Comparison of ENCODE assay signal across 8 cellular contexts in genomic region chr12:116820077-116820656, GRCh38.
DNase-seq lines count a peak whose midpoint lies in the region; ATAC-seq, FAIRE-seq and TF ChIP-seq lines count a peak whose summit lies in the region.

No MANE protein-coding gene starts in this region.

- no peak overlapping the region for H3K4me2 ChIP-seq in keratinocyte (ENCODE audit: control insufficient read depth, extremely low read depth, insufficient read depth, low read depth, low read length)

- no peak overlapping the region for H2AFZ ChIP-seq in keratinocyte (ENCODE audit: control insufficient read depth, low read length)

- FAIRE-seq in keratinocyte (lab: Jason Lieb, UNC) (peak; percentile 34), HTR-8/SVneo (lab: Jason Lieb, UNC) (no peak)

- no peak for ATAC-seq in stimulated activated naive CD8-positive, alpha-beta T cell treated with anti-CD3 and anti-CD28 coated beads, Interleukin-15, amount 100 ng/mL, for 72 hours
- no peak for ATAC-seq in stimulated activated naive CD8-positive, alpha-beta T cell treated with anti-CD3 and anti-CD28 coated beads, Interleukin-15, Interleukin-2, amounts not matched to agents 100 U/mL and 50 U/mL, for 24 hours
- no peak for ATAC-seq in WTC11
- ATAC-seq in GM21447 (IDR thresholded peaks at IDR 0.05; ENCODE audit: unreplicated experiment): no peak
- no peak for ATAC-seq in GM19023 (IDR thresholded peaks at IDR 0.05; ENCODE audit: unreplicated experiment)

- H3K36me3 Mint-ChIP-seq in WTC11: peaks cover 3% of the 10 kb centered on the region; the same call in 1 of the 2 replicates

- H3K4me3 ChIP-seq in keratinocyte (ENCODE audit: control insufficient read depth in 2 of 3, extremely low read depth in 1 of 3, insufficient read depth in 2 of 3, low read depth in 1 of 3, low read length in 3 of 3): no peak overlapping the region

- no peaks in the 10 kb centered on the region for H3K36me3 ChIP-seq in keratinocyte (ENCODE audit: control insufficient read depth in 2 of 2, extremely low read depth in 1 of 2, insufficient read depth in 2 of 2, low read length in 2 of 2)

- CTCF ChIA-PET in WTC11 (lab: Charles Lee): interaction anchor here (2.0 kb wide), 1 partner anchor 43 kb away, joined by 7 read pairs; no protein-coding TSS in a partner anchor

- H3K4me3 Mint-ChIP-seq in stimulated activated naive CD8-positive, alpha-beta T cell treated with anti-CD3 and anti-CD28 coated beads, Interleukin-15, amount 100 ng/mL, for 72 hours: peak overlapping the region; percentile 24 to 58
- peak overlapping the region; percentile 96 for H3K4me3 Mint-ChIP-seq in WTC11

- peaks cover 24% of the 10 kb centered on the region for H3K4me1 Mint-ChIP-seq in stimulated activated naive CD8-positive, alpha-beta T cell treated with anti-CD3 and anti-CD28 coated beads, Interleukin-15, amount 100 ng/mL, for 72 hours
- H3K4me1 Mint-ChIP-seq in WTC11: peaks cover 18% of the 10 kb centered on the region

- no peaks in the 10 kb centered on the region for H3K79me2 ChIP-seq in keratinocyte (ENCODE audit: control insufficient read depth, insufficient read depth, low read length)

- DNase-seq in stimulated activated naive CD8-positive, alpha-beta T cell treated with anti-CD3 and anti-CD28 coated beads, Interleukin-15, amount 100 ng/mL, for 72 hours: no peak
- DNase-seq in stimulated activated naive CD8-positive, alpha-beta T cell treated with anti-CD3 and anti-CD28 coated beads, Interleukin-15, Interleukin-2, amounts not matched to agents 100 U/mL and 50 U/mL, for 24 hours: no peak
- DNase-seq in WTC11 (ENCODE audit: low spot score) (no peak), keratinocyte (ENCODE audit: low read depth, low spot score) (no peak), HTR-8/SVneo (ENCODE audit: insufficient read length, low spot score) (no peak), SHP77 treated with DMSO at 0.1 percent for 48 hours (lab: John Stamatoyannopoulos, UW) (no peak)

- H3K9me3 Mint-ChIP-seq in stimulated activated naive CD8-positive, alpha-beta T cell treated with anti-CD3 and anti-CD28 coated beads, Interleukin-15, amount 100 ng/mL, for 72 hours: no peaks in the 10 kb centered on the region
- H3K9me3 Mint-ChIP-seq in WTC11: no peaks in the 10 kb centered on the region

- TF ChIP-seq CTCF in WTC11 (IDR thresholded peaks at IDR 0.05) (no peak), keratinocyte (optimal IDR thresholded peaks at IDR 0.05 in 1 of 3, IDR thresholded peaks at IDR 0.05 in 1 of 3, conservative IDR thresholded peaks at IDR 0.05 in 1 of 3; ENCODE audit: extremely low read depth in 1 of 3, insufficient read depth in 2 of 3, low read length in 3 of 3) (no peak)

- H3K27me3 Mint-ChIP-seq in stimulated activated naive CD8-positive, alpha-beta T cell treated with anti-CD3 and anti-CD28 coated beads, Interleukin-15, amount 100 ng/mL, for 72 hours: no peaks in the 10 kb centered on the region
- no peaks in the 10 kb centered on the region for H3K27me3 Mint-ChIP-seq in WTC11 (ENCODE audit: low read depth)

- peaks cover 6% of the 10 kb centered on the region for H3K4me1 ChIP-seq in keratinocyte (ENCODE audit: control insufficient read depth, extremely low read depth, insufficient read depth, low read length)

- H4K20me1 ChIP-seq in keratinocyte (ENCODE audit: control insufficient read depth, extremely low read depth, insufficient read depth, low read length): no peaks in the 10 kb centered on the region

- no peaks in the 10 kb centered on the region for H3K9me3 ChIP-seq in keratinocyte (ENCODE audit: control insufficient read depth, low read depth, low read length)

- H3K9me1 ChIP-seq in keratinocyte (ENCODE audit: control insufficient read depth, extremely low read depth, insufficient read depth, low read length): no peaks in the 10 kb centered on the region

- peak overlapping the region; percentile 30 to 80 for H3K27ac Mint-ChIP-seq in stimulated activated naive CD8-positive, alpha-beta T cell treated with anti-CD3 and anti-CD28 coated beads, Interleukin-15, amount 100 ng/mL, for 72 hours
- H3K27ac Mint-ChIP-seq in WTC11: peak overlapping the region; percentile 58; the same call in 1 of the 2 replicates

- H3K9ac ChIP-seq in keratinocyte (ENCODE audit: control insufficient read depth, extremely low read depth, insufficient read depth, low read length): no peak overlapping the region

- H3K27ac ChIP-seq in keratinocyte (ENCODE audit: control insufficient read depth, insufficient read depth, low read length): no peak overlapping the region

- peaks cover 10% of the 10 kb centered on the region for H3K27me3 ChIP-seq in keratinocyte (ENCODE audit: control insufficient read depth, extremely low read depth, insufficient read depth, low read length)

- dilution Hi-C loops in keratinocyte (cut with MboI; ENCODE audit: extremely low pct_ligation_motif_present, low sequenced_read_pairs): no loop called here

- POLR2A ChIA-PET in WTC11 (lab: Charles Lee): no interaction called here

TF ChIP-seq in WTC11, 78 proteins besides CTCF, POLR2A, EP300 and RAD21:
- TF ChIP-seq ZNF138 (CRISPR knock-in tag; conservative IDR thresholded peaks at IDR 0.05) (no peak), ATF1 (CRISPR knock-in tag; IDR thresholded peaks at IDR 0.05) (no peak), ETV6 (CRISPR knock-in tag; IDR thresholded peaks at IDR 0.05) (no peak), ESRRA (CRISPR knock-in tag; IDR thresholded peaks at IDR 0.05; ENCODE audit: borderline replicate concordance) (no peak), RELA (CRISPR knock-in tag; IDR thresholded peaks at IDR 0.05; ENCODE audit: borderline replicate concordance) (no peak), MYBL2 (CRISPR knock-in tag; IDR thresholded peaks at IDR 0.05) (no peak), ZMAT4 (CRISPR knock-in tag; IDR thresholded peaks at IDR 0.05) (no peak), NR3C1 (CRISPR knock-in tag; conservative IDR thresholded peaks at IDR 0.05; ENCODE audit: low read depth) (no peak), ZNF425 (CRISPR knock-in tag; conservative IDR thresholded peaks at IDR 0.05) (no peak)
